ENCODE assay signal across 7 cellular contexts in the genomic region with DNA sequence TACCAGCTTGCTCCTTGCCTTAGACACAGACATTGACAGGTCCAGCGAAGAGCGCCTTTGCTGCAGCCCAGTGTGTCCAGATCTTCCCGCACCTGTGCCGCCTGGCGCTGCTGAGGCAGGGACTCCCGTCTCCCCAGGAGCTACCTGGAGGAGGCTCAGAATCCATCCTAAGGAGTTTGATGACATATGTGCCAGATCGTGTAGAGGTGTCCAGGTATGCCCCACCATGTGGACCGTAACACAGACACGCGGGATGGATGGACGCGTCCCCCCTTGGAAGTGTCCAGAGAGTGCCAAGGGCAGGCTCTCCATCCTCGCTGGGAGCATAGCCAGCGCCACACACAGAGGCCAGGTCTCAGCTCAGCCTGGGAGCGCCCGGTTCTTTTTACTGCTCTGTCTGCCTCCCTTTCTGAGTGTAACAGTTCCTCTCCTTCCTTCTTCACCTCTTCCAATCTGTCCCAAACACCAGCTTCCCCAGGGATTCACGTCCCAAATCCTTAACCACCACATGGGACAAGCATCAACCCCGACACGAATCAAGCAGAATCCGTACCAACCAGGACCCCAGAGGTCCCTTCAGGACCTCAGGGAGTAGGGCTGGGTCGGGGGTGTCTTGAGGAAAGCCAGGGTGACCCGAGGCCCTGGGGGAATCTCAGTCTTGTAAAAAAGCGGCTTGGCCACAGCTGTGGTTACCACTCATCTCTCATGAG.
DNase-seq lines count a peak whose midpoint lies in the region; ATAC-seq and TF ChIP-seq lines count a peak whose summit lies in the region.
"Not testable (repeated sequence)": the region's sequence is repeated elsewhere in the genome, so short reads cannot be mapped to it uniquely, and the experiment has no call there.

No MANE protein-coding gene starts in this region.

- not testable (repeated sequence) for H3K4me2 ChIP-seq in DND-41 (ENCODE audit: insufficient read depth, low read length)

- H4K20me1 ChIP-seq in DND-41 (ENCODE audit: insufficient read depth, low read length) = not testable (repeated sequence)

- H3K9me3 ChIP-seq in DND-41 (ENCODE audit: insufficient read depth, low read length, severe bottlenecking); gastroesophageal sphincter; lower lobe of right lung: not testable (repeated sequence)

- not testable (repeated sequence) for H3K36me3 ChIP-seq in DND-41 (ENCODE audit: insufficient read depth, low read length); gastroesophageal sphincter; lower lobe of right lung

- TF ChIP-seq CTCF in DND-41 (IDR thresholded peaks at IDR 0.05; ENCODE audit: borderline replicate concordance, extremely low read depth, low read length, poor library complexity, severe bottlenecking); gastroesophageal sphincter (IDR thresholded peaks at IDR 0.05); lower lobe of right lung (IDR thresholded peaks at IDR 0.05): not testable (repeated sequence)

- not testable (repeated sequence) for H2AFZ ChIP-seq in DND-41 (ENCODE audit: low read depth, low read length)

- not testable (repeated sequence) for TF ChIP-seq POLR2A in gastroesophageal sphincter (IDR thresholded peaks at IDR 0.05)

- not testable (repeated sequence) for H3K79me2 ChIP-seq in DND-41 (ENCODE audit: insufficient read depth, low read length)

- not testable (repeated sequence) for H3K4me1 ChIP-seq in DND-41 (ENCODE audit: insufficient read depth, low read length); gastroesophageal sphincter; lower lobe of right lung

- DNase-seq in DND-41, lower lobe of right lung: not testable (repeated sequence)
- DNase-seq in SK-N-DZ (ENCODE audit: low spot score) (peak; percentile 0), astrocyte of the hippocampus (ENCODE audit: low read depth, low spot score) (peak; percentile 0), superior temporal gyrus (ENCODE audit: extremely low spot score) (peak; percentile 0)

- H3K9ac ChIP-seq in DND-41 (ENCODE audit: low read depth, low read length) = not testable (repeated sequence)

- ATAC-seq in DND-41 (ENCODE audit: insufficient read depth, low read depth) (peak; percentile 12; the same call in 1 of the 3 replicates), HG03175 (IDR thresholded peaks at IDR 0.05; ENCODE audit: unreplicated experiment) (peak; percentile 18), gastroesophageal sphincter (peak; percentile 16), lower lobe of right lung (peak; percentile 11 to 58)

- WGBS in gastroesophageal sphincter (ENCODE audit: low coverage in 1 of 2), 2 donors = 76 to 86% methylated on average over 5 to 8 of the region's 23 CpGs

- not testable (repeated sequence) for H3K27ac ChIP-seq in DND-41 (ENCODE audit: low read length); gastroesophageal sphincter; lower lobe of right lung

- not testable (repeated sequence) for TF ChIP-seq EP300 in gastroesophageal sphincter (IDR thresholded peaks at IDR 0.05)

- not testable (repeated sequence) for H3K27me3 ChIP-seq in DND-41 (ENCODE audit: insufficient read depth, low read length, poor library complexity); gastroesophageal sphincter; lower lobe of right lung (ENCODE audit: low read depth)

- intact Hi-C loops in lower lobe of right lung (cut with DNase I) = not testable (repeated sequence)

- H3K4me3 ChIP-seq in DND-41 (ENCODE audit: low read depth in 1 of 2, low read length in 2 of 2); gastroesophageal sphincter; lower lobe of right lung: not testable (repeated sequence)
